Comparison of ENCODE assay signal across 11 cellular contexts in genomic region chr5:157555031-157555640, GRCh38. TPM values are rescaled to one million over a fixed set of nuclear protein-coding genes. Genes with fewer than 3 reads are reported as not detected.
DNase-seq lines count a peak whose midpoint lies in the region; ATAC-seq and TF ChIP-seq lines count a peak whose summit lies in the region.
"Had no signal": no experiment of that assay in that cellular context is flagged by ENCODE, and none has a peak within 500 bp of the region (broad histone marks: within the 10 kb centered on the region; RNA-seq: fewer than 3 reads in every experiment).

No MANE protein-coding gene starts in this region.

- H3K36me3 ChIP-seq in CD4-positive, alpha-beta memory T cell (ENCODE audit: insufficient read depth, low read length): no peaks in the 10 kb centered on the region
- no peaks in the 10 kb centered on the region for H3K36me3 ChIP-seq in testis (ENCODE audit: low read depth, missing control alignments)

- no peak for TF ChIP-seq POLR2A in testis (IDR thresholded peaks at IDR 0.05)

- no peak for TF ChIP-seq CTCF in endothelial cell (IDR thresholded peaks at IDR 0.05; ENCODE audit: unreplicated experiment)
- TF ChIP-seq CTCF in progenitor cell of endocrine pancreas (IDR thresholded peaks at IDR 0.05; ENCODE audit: unreplicated experiment): no peak
- TF ChIP-seq CTCF in testis (IDR thresholded peaks at IDR 0.05): no peak

- CTCF ChIA-PET in CD4-positive, alpha-beta memory T cell (lab: Charles Lee; ENCODE audit: partially characterized antibody): interaction anchor here (0.7 to 4.4 kb wide), 4 partner anchors 10 to 43 kb away, joined by 3 to 22 read pairs (median 5); no protein-coding TSS in a partner anchor

- peaks cover 91% of the 10 kb centered on the region for H3K4me1 ChIP-seq in CD4-positive, alpha-beta memory T cell (ENCODE audit: insufficient read depth, low read length)
- H3K4me1 ChIP-seq in testis: no peaks in the 10 kb centered on the region

- peaks cover 66 to 89% (median 81%) of the 10 kb centered on the region in 4 donors for H3K4me1 Mint-ChIP-seq in CD4-positive, alpha-beta memory T cell
- peaks cover 64% of the 10 kb centered on the region for H3K4me1 Mint-ChIP-seq in endothelial cell (ENCODE audit: unreplicated experiment)
- peaks cover 33 to 48% of the 10 kb centered on the region in 2 donors for H3K4me1 Mint-ChIP-seq in natural killer cell treated with Interleukin-12 subunit alpha and Interleukin-12 subunit beta and Interleukin-15 and Interleukin-18, amount 100 ng/mL, for 72 hours (ENCODE audit: low read depth in 2 of 2)
- H3K4me1 Mint-ChIP-seq in progenitor cell of endocrine pancreas (ENCODE audit: low read depth): no peaks in the 10 kb centered on the region
- H3K4me1 Mint-ChIP-seq: natural killer cell; stimulated activated naive CD8-positive, alpha-beta T cell treated with anti-CD3 and anti-CD28 coated beads, Interleukin-15, amount 100 ng/mL, for 72 hours had no signal

- no peak for ATAC-seq in natural killer cell treated with Interleukin-12 subunit alpha and Interleukin-12 subunit beta and Interleukin-15 and Interleukin-18, amount 100 ng/mL, for 72 hours
- ATAC-seq in GM19455 (IDR thresholded peaks at IDR 0.05; ENCODE audit: unreplicated experiment) (no peak), GM19351 (IDR thresholded peaks at IDR 0.05; ENCODE audit: unreplicated experiment) (no peak)
- ATAC-seq: stimulated activated naive CD8-positive, alpha-beta T cell treated with anti-CD3 and anti-CD28 coated beads, Interleukin-15, amount 100 ng/mL, for 72 hours had no signal

- no peaks in the 10 kb centered on the region for H3K27me3 ChIP-seq in CD4-positive, alpha-beta memory T cell (ENCODE audit: insufficient read depth, low read length)
- no peaks in the 10 kb centered on the region for H3K27me3 ChIP-seq in testis

- H3K27ac Mint-ChIP-seq in CD4-positive, alpha-beta memory T cell: peak overlapping the region; percentile 61 to 90 (median 74)
- H3K27ac Mint-ChIP-seq in endothelial cell (ENCODE audit: unreplicated experiment) (peak overlapping the region; percentile 48), progenitor cell of endocrine pancreas (no peak overlapping the region)
- H3K27ac Mint-ChIP-seq in natural killer cell treated with Interleukin-12 subunit alpha and Interleukin-12 subunit beta and Interleukin-15 and Interleukin-18, amount 100 ng/mL, for 72 hours: peak overlapping the region; percentile 12 to 26
- H3K27ac Mint-ChIP-seq: natural killer cell; stimulated activated naive CD8-positive, alpha-beta T cell treated with anti-CD3 and anti-CD28 coated beads, Interleukin-15, amount 100 ng/mL, for 72 hours had no signal

- H3K9me3 Mint-ChIP-seq in CD4-positive, alpha-beta memory T cell: peaks cover 0 to 2% (median 0%) of the 10 kb centered on the region in 8 donors
- no peaks in the 10 kb centered on the region for H3K9me3 Mint-ChIP-seq in endothelial cell (ENCODE audit: unreplicated experiment)
- no peaks in the 10 kb centered on the region for H3K9me3 Mint-ChIP-seq in natural killer cell treated with Interleukin-12 subunit alpha and Interleukin-12 subunit beta and Interleukin-15 and Interleukin-18, amount 100 ng/mL, for 72 hours
- no peaks in the 10 kb centered on the region for H3K9me3 Mint-ChIP-seq in progenitor cell of endocrine pancreas (ENCODE audit: low read depth)
- H3K9me3 Mint-ChIP-seq: natural killer cell; stimulated activated naive CD8-positive, alpha-beta T cell treated with anti-CD3 and anti-CD28 coated beads, Interleukin-15, amount 100 ng/mL, for 72 hours had no signal

- no peaks in the 10 kb centered on the region for H3K9me3 ChIP-seq in CD4-positive, alpha-beta memory T cell (ENCODE audit: control insufficient read depth in 1 of 2, low read length in 2 of 2)
- H3K9me3 ChIP-seq in testis: no peaks in the 10 kb centered on the region

- H3K27me3 Mint-ChIP-seq in CD4-positive, alpha-beta memory T cell: no peaks in the 10 kb centered on the region
- H3K27me3 Mint-ChIP-seq in endothelial cell (ENCODE audit: unreplicated experiment): peaks cover 8% of the 10 kb centered on the region
- no peaks in the 10 kb centered on the region for H3K27me3 Mint-ChIP-seq in natural killer cell treated with Interleukin-12 subunit alpha and Interleukin-12 subunit beta and Interleukin-15 and Interleukin-18, amount 100 ng/mL, for 72 hours
- H3K27me3 Mint-ChIP-seq in progenitor cell of endocrine pancreas: no peaks in the 10 kb centered on the region

- H3K27ac ChIP-seq in CD4-positive, alpha-beta memory T cell (ENCODE audit: low read depth, low read length): peak overlapping the region; percentile 36
- H3K27ac ChIP-seq in testis: no peak overlapping the region

- peak overlapping the region in 7 of 8 donors; percentile 43 to 76 (median 60) for H3K4me3 Mint-ChIP-seq in CD4-positive, alpha-beta memory T cell
- H3K4me3 Mint-ChIP-seq in endothelial cell (ENCODE audit: unreplicated experiment): no peak overlapping the region
- peak overlapping the region; percentile 6 for H3K4me3 Mint-ChIP-seq in natural killer cell treated with Interleukin-12 subunit alpha and Interleukin-12 subunit beta and Interleukin-15 and Interleukin-18, amount 100 ng/mL, for 72 hours
- no peak overlapping the region for H3K4me3 Mint-ChIP-seq in progenitor cell of endocrine pancreas (ENCODE audit: low read depth)
- H3K4me3 Mint-ChIP-seq: natural killer cell; stimulated activated naive CD8-positive, alpha-beta T cell treated with anti-CD3 and anti-CD28 coated beads, Interleukin-15, amount 100 ng/mL, for 72 hours had no signal

- DNase-seq in CD4-positive, alpha-beta memory T cell: no peak
- DNase-seq in NOMO-1 treated with DMSO at 0.1 percent for 48 hours (lab: John Stamatoyannopoulos, UW; ENCODE audit: unreplicated experiment) (peak; percentile 66), endothelial cell (ENCODE audit: low spot score) (no peak), progenitor cell of endocrine pancreas (ENCODE audit: low spot score, unreplicated experiment) (no peak), testis (no peak)
- no peak for DNase-seq in natural killer cell treated with Interleukin-12 subunit alpha and Interleukin-12 subunit beta and Interleukin-15 and Interleukin-18, amount 100 ng/mL, for 72 hours (ENCODE audit: low spot score)
- DNase-seq: natural killer cell; NCI-H1436 treated with DMSO at 0.1 percent for 48 hours; stimulated activated naive CD8-positive, alpha-beta T cell treated with anti-CD3 and anti-CD28 coated beads, Interleukin-15, amount 100 ng/mL, for 72 hours had no signal

- WGBS in testis, 2 donors: 74 to 78% methylated on average over 4 of the region's 4 CpGs

- H3K36me3 Mint-ChIP-seq in CD4-positive, alpha-beta memory T cell: peaks cover 40 to 46% of the 10 kb centered on the region in 2 donors
- H3K36me3 Mint-ChIP-seq in endothelial cell (ENCODE audit: low read depth, unreplicated experiment): peaks cover 33% of the 10 kb centered on the region
- H3K36me3 Mint-ChIP-seq in natural killer cell treated with Interleukin-12 subunit alpha and Interleukin-12 subunit beta and Interleukin-15 and Interleukin-18, amount 100 ng/mL, for 72 hours: peaks cover 37% of the 10 kb centered on the region
- no peaks in the 10 kb centered on the region for H3K36me3 Mint-ChIP-seq in progenitor cell of endocrine pancreas (ENCODE audit: insufficient read depth)
- H3K36me3 Mint-ChIP-seq: natural killer cell had no signal

- intact Hi-C loops in CD4-positive, alpha-beta memory T cell (cut with micrococcal nuclease): no loop called here
- intact Hi-C loops in testis (cut with DNase I; ENCODE audit: low total_unique reads): no loop called here

- no peak overlapping the region for H3K4me3 ChIP-seq in CD4-positive, alpha-beta memory T cell (ENCODE audit: low read length in 2 of 2)
- no peak overlapping the region for H3K4me3 ChIP-seq in testis

- POLR2A ChIA-PET in CD4-positive, alpha-beta memory T cell (lab: Charles Lee; ENCODE audit: partially characterized antibody): interaction anchor here (0.9 to 11.1 kb wide), 7 partner anchors 10 to 53 kb away, joined by 3 to 125 read pairs (median 5); partner anchors contain the start of gene ADAM19

RNA-seq across cellular contexts. Expression of gene ADAM19, which starts 20.4 kb away (rescaled TPM):
- total RNA-seq in CD4-positive, alpha-beta memory T cell: 10 to 100 TPM; 31.5 to 33.9 TPM
- polyA plus RNA-seq in CD4-positive, alpha-beta memory T cell: 10 to 100 TPM in 1 of 2 donors, 1 to 10 TPM in 1; 1.9 to 24.4 TPM
- total RNA-seq in endothelial cell (ENCODE audit: unreplicated experiment): 176 TPM
- 100 to 1,000 TPM; 358 to 384 TPM for total RNA-seq in natural killer cell treated with Interleukin-12 subunit alpha and Interleukin-12 subunit beta and Interleukin-15 and Interleukin-18, amount 100 ng/mL, for 72 hours
- total RNA-seq in progenitor cell of endocrine pancreas: 13.4 and 15.9 TPM in 2 replicates
- 1 to 10 TPM; 4.5 to 4.9 TPM for total RNA-seq in testis
- polyA plus RNA-seq in testis (ENCODE audit: insufficient read depth, low read depth, low replicate concordance): 3.1 TPM

Comparison
In these comparisons a context has a peak if more than half of its experiments do, and no peak if none do; other contexts are left out.
1. H3K4me3 Mint-ChIP-seq: peak in CD4-positive, alpha-beta memory T cell (7 of 8) and natural killer cell treated with Interleukin-12 subunit alpha and Interleukin-12 subunit beta and Interleukin-15 and Interleukin-18, amount 100 ng/mL, for 72 hours (single experiment); none in endothelial cell (single experiment) and progenitor cell of endocrine pancreas (single experiment).